Comparison of ENCODE assay signal across 25 cellular contexts in genomic region chr16:58963479-58963878, GRCh38.
"Had no signal": no experiment of that assay in that cellular context is flagged by ENCODE, and none has a peak within 500 bp of the region (broad histone marks: within the 10 kb centered on the region; RNA-seq: fewer than 3 reads in every experiment).

No MANE protein-coding gene starts in this region.

- H3K4me1 ChIP-seq: esophagus muscularis mucosa, gastrocnemius medialis, heart right ventricle, left lung, lower lobe of right lung had no signal

- DNase-seq: dermis blood vessel endothelial cell; dorsolateral prefrontal cortex; effector CD4-positive, alpha-beta T cell; effector memory CD4-positive, alpha-beta T cell; foreskin fibroblast; foreskin melanocyte; gastrocnemius medialis; glutamatergic neuron; head of caudate nucleus; heart right ventricle; hippocampal formation; left cardiac atrium; left lung; left ventricle myocardium superior; lower lobe of right lung; mesenchymal stem cell; mucosa of descending colon; naive B cell had no signal

- FAIRE-seq: colon, endothelial cell of umbilical vein, islet of Langerhans, keratinocyte had no signal

- H3K9me3 ChIP-seq: esophagus muscularis mucosa, gastrocnemius medialis, lower lobe of right lung had no signal

- H3K27ac ChIP-seq: coronary artery, dorsolateral prefrontal cortex, esophagus muscularis mucosa, gastrocnemius medialis, heart right ventricle, left lung, lower lobe of right lung had no signal

- H3K36me3 ChIP-seq: esophagus muscularis mucosa, gastrocnemius medialis, heart right ventricle, left lung, lower lobe of right lung had no signal

- H3K27me3 ChIP-seq: dorsolateral prefrontal cortex, esophagus muscularis mucosa, gastrocnemius medialis, heart right ventricle, left lung had no signal

- H3K27ac Mint-ChIP-seq: mesothelial cell of epicardium, naive B cell had no signal

- H3K4me3 Mint-ChIP-seq: mesothelial cell of epicardium, naive B cell had no signal

- H3K4me1 Mint-ChIP-seq: mesothelial cell of epicardium, naive B cell had no signal

- ATAC-seq: gastrocnemius medialis, heart right ventricle, left cardiac atrium, left lung, left ventricle myocardium superior, lower lobe of right lung, mucosa of descending colon had no signal

- H3K36me3 Mint-ChIP-seq: mesothelial cell of epicardium, naive B cell had no signal

- H3K4me3 ChIP-seq: coronary artery, dorsolateral prefrontal cortex, esophagus muscularis mucosa, gastrocnemius medialis, heart right ventricle, left lung, lower lobe of right lung, mucosa of descending colon had no signal

- H3K27me3 Mint-ChIP-seq: naive B cell had no signal
